In genomic region chrX:1465261-1466231, GRCh38 we compare ENCODE assay signal across 11 cellular contexts. TPM values are rescaled to one million over a fixed set of nuclear protein-coding genes. Genes with fewer than 3 reads are reported as not detected.
A peak's percentile ranks its signal among the peaks of the same experiment; 100 is the strongest.
DNase-seq lines count a peak whose midpoint lies in the region; ATAC-seq and TF ChIP-seq lines count a peak whose summit lies in the region.
"Had no signal": no experiment of that assay in that cellular context is flagged by ENCODE, and none has a peak within 500 bp of the region (broad histone marks: within the 10 kb centered on the region; RNA-seq: fewer than 3 reads in every experiment).

No MANE protein-coding gene starts in this region.

- H3K27me3 Mint-ChIP-seq in CD4-positive, alpha-beta memory T cell = no peaks in the 10 kb centered on the region
- no peaks in the 10 kb centered on the region for H3K27me3 Mint-ChIP-seq in naive thymus-derived CD4-positive, alpha-beta T cell

- peaks cover 87% of the 10 kb centered on the region for H3K4me1 ChIP-seq in CD4-positive, alpha-beta memory T cell (ENCODE audit: insufficient read depth, low read length)
- H3K4me1 ChIP-seq in KMS-11 (ENCODE audit: low read depth, poor library complexity, severe bottlenecking) (peaks cover 73% of the 10 kb centered on the region), adipocyte (ENCODE audit: control insufficient read depth, insufficient read depth, low read length) (no peaks in the 10 kb centered on the region), esophagus squamous epithelium (peaks cover 0 to 21% (median 0%) of the 10 kb centered on the region in 3 donors)
- H3K4me1 ChIP-seq in naive thymus-derived CD4-positive, alpha-beta T cell (ENCODE audit: control insufficient read depth in 2 of 2, insufficient read depth in 2 of 2, low read length in 2 of 2) = peaks cover 67 to 81% of the 10 kb centered on the region in 2 donors

- 60 to 67% methylated on average over 25 to 34 of the region's 75 CpGs for WGBS in esophagus squamous epithelium, 2 donors

- peak overlapping the region; percentile 93 for H3K4me2 ChIP-seq in KMS-11

- peak in 1 of 5 donors; percentile 16 for DNase-seq in CD4-positive, alpha-beta memory T cell
- DNase-seq in adipocyte (ENCODE audit: low read depth) (peak; percentile 7), NOMO-1 treated with DMSO at 0.1 percent for 48 hours (lab: John Stamatoyannopoulos, UW; ENCODE audit: unreplicated experiment) (no peak), esophagus squamous epithelium (lab: John Stamatoyannopoulos, UW) (no peak), NCI-H187 treated with DMSO at 0.1 percent for 48 hours (lab: John Stamatoyannopoulos, UW) (no peak), foreskin melanocyte (no peak)
- DNase-seq in naive thymus-derived CD4-positive, alpha-beta T cell = peak in 2 of 9 donors; percentile 5 to 21
- DNase-seq: COR-L47, NCI-H1694 treated with DMSO at 0.1 percent for 48 hours, OCI-M1 had no signal

- peak overlapping the region; percentile 50 to 88 (median 80) for H3K4me3 Mint-ChIP-seq in CD4-positive, alpha-beta memory T cell
- peak overlapping the region in 8 of 10 donors; percentile 18 to 90 (median 71) for H3K4me3 Mint-ChIP-seq in naive thymus-derived CD4-positive, alpha-beta T cell

- intact Hi-C loops in CD4-positive, alpha-beta memory T cell (cut with micrococcal nuclease) = no loop called here
- intact Hi-C loops in naive thymus-derived CD4-positive, alpha-beta T cell (cut with micrococcal nuclease) = no loop called here
- intact Hi-C loops in esophagus squamous epithelium (cut with DNase I) = no loop called here

- H3K4me1 Mint-ChIP-seq in CD4-positive, alpha-beta memory T cell = peaks cover 51 to 86% (median 69%) of the 10 kb centered on the region in 4 donors
- H3K4me1 Mint-ChIP-seq in naive thymus-derived CD4-positive, alpha-beta T cell = peaks cover 44 to 84% (median 77%) of the 10 kb centered on the region in 7 donors

- peak overlapping the region; percentile 22; the same call in 1 of the 2 replicates for H3K9ac ChIP-seq in KMS-11
- H3K9ac ChIP-seq in adipocyte (ENCODE audit: low read length) = no peak overlapping the region

- no peak overlapping the region for H3K4me3 ChIP-seq in CD4-positive, alpha-beta memory T cell (ENCODE audit: low read length in 2 of 2)
- H3K4me3 ChIP-seq in KMS-11 (IDR thresholded peaks at IDR 0.05; ENCODE audit: insufficient read depth, low read depth, low read length) (no peak overlapping the region), adipocyte (ENCODE audit: low read length) (no peak overlapping the region), esophagus squamous epithelium (no peak overlapping the region)
- H3K4me3 ChIP-seq in naive thymus-derived CD4-positive, alpha-beta T cell (ENCODE audit: low read length) = peak overlapping the region; percentile 31

- peaks cover 8% of the 10 kb centered on the region for H3K79me2 ChIP-seq in KMS-11 (ENCODE audit: insufficient read depth, low read depth)

- no peak for TF ChIP-seq CTCF in KMS-11 (conservative IDR thresholded peaks at IDR 0.05; ENCODE audit: low read depth, low read length)
- TF ChIP-seq CTCF in esophagus squamous epithelium (IDR thresholded peaks at IDR 0.05) = no peak

- H3K27ac ChIP-seq in CD4-positive, alpha-beta memory T cell (ENCODE audit: low read depth, low read length) = peak overlapping the region; percentile 76
- H3K27ac ChIP-seq in KMS-11 (peak overlapping the region; percentile 73), esophagus squamous epithelium (no peak overlapping the region)
- H3K27ac ChIP-seq in naive thymus-derived CD4-positive, alpha-beta T cell (ENCODE audit: low read depth, low read length) = peak overlapping the region; percentile 80

- no peak for ATAC-seq in naive thymus-derived CD4-positive, alpha-beta T cell

- POLR2A ChIA-PET in CD4-positive, alpha-beta memory T cell (lab: Charles Lee; ENCODE audit: partially characterized antibody) = no interaction called here
- POLR2A ChIA-PET in naive thymus-derived CD4-positive, alpha-beta T cell (lab: Charles Lee) = no interaction called here

- H3K27me3 ChIP-seq in CD4-positive, alpha-beta memory T cell (ENCODE audit: insufficient read depth, low read length) = no peaks in the 10 kb centered on the region
- H3K27me3 ChIP-seq in KMS-11 (ENCODE audit: insufficient read depth, low read depth) (no peaks in the 10 kb centered on the region), adipocyte (replicated peaks; ENCODE audit: control insufficient read depth, insufficient read depth, low read length) (peaks cover 40% of the 10 kb centered on the region), esophagus squamous epithelium (peaks cover 0 to 66% (median 0%) of the 10 kb centered on the region in 4 donors)
- H3K27me3 ChIP-seq in naive thymus-derived CD4-positive, alpha-beta T cell (ENCODE audit: control insufficient read depth in 2 of 2, insufficient read depth in 2 of 2, low read length in 2 of 2) = no peaks in the 10 kb centered on the region

- peaks cover 0 to 8% (median 0%) of the 10 kb centered on the region in 8 donors for H3K9me3 Mint-ChIP-seq in CD4-positive, alpha-beta memory T cell
- peaks cover 0 to 11% (median 0%) of the 10 kb centered on the region in 11 donors for H3K9me3 Mint-ChIP-seq in naive thymus-derived CD4-positive, alpha-beta T cell

- CTCF ChIA-PET in CD4-positive, alpha-beta memory T cell (lab: Charles Lee; ENCODE audit: partially characterized antibody) = no interaction called here
- CTCF ChIA-PET in naive thymus-derived CD4-positive, alpha-beta T cell (lab: Charles Lee) = no interaction called here

- no peak overlapping the region for H2AFZ ChIP-seq in KMS-11 (ENCODE audit: low read depth)

- H3K36me3 ChIP-seq in CD4-positive, alpha-beta memory T cell (ENCODE audit: insufficient read depth, low read length) = peaks cover 26% of the 10 kb centered on the region
- H3K36me3 ChIP-seq in KMS-11 (ENCODE audit: insufficient read depth) (no peaks in the 10 kb centered on the region; the same call in 1 of the 2 replicates), adipocyte (ENCODE audit: control insufficient read depth, insufficient read depth, low read length, severe bottlenecking) (no peaks in the 10 kb centered on the region), esophagus squamous epithelium (no peaks in the 10 kb centered on the region)
- peaks cover 3 to 29% (median 7%) of the 10 kb centered on the region in 3 experiments for H3K36me3 ChIP-seq in naive thymus-derived CD4-positive, alpha-beta T cell (ENCODE audit: control insufficient read depth in 2 of 3, insufficient read depth in 3 of 3, low read length in 3 of 3)

- H4K20me1 ChIP-seq in KMS-11 (ENCODE audit: insufficient read depth) = no peaks in the 10 kb centered on the region

- H3K27ac Mint-ChIP-seq in CD4-positive, alpha-beta memory T cell = peak overlapping the region; percentile 95 to 99 (median 98)
- peak overlapping the region; percentile 91 to 98 (median 95) for H3K27ac Mint-ChIP-seq in naive thymus-derived CD4-positive, alpha-beta T cell

- H3K36me3 Mint-ChIP-seq in CD4-positive, alpha-beta memory T cell = peaks cover 27 to 46% of the 10 kb centered on the region in 2 donors
- peaks cover 7 to 47% (median 23%) of the 10 kb centered on the region in 5 donors for H3K36me3 Mint-ChIP-seq in naive thymus-derived CD4-positive, alpha-beta T cell

- TF ChIP-seq POLR2A in esophagus squamous epithelium (IDR thresholded peaks at IDR 0.05) = no peak

- no peaks in the 10 kb centered on the region for H3K9me3 ChIP-seq in CD4-positive, alpha-beta memory T cell (ENCODE audit: control insufficient read depth in 1 of 2, low read length in 2 of 2)
- H3K9me3 ChIP-seq in adipocyte (ENCODE audit: control insufficient read depth, low read length) (no peaks in the 10 kb centered on the region), esophagus squamous epithelium (no peaks in the 10 kb centered on the region)
- H3K9me3 ChIP-seq in naive thymus-derived CD4-positive, alpha-beta T cell (ENCODE audit: control insufficient read depth in 2 of 3, low read length in 3 of 3) = no peaks in the 10 kb centered on the region

RNA-seq across cellular contexts. Expression of gene ASMTL, which starts 12.8 kb away (rescaled TPM):
- 10 to 100 TPM; 35.9 to 37.9 TPM for total RNA-seq in CD4-positive, alpha-beta memory T cell
- 10 to 100 TPM; 35.0 to 50.4 TPM for polyA plus RNA-seq in CD4-positive, alpha-beta memory T cell
- total RNA-seq in naive thymus-derived CD4-positive, alpha-beta T cell = 10 to 100 TPM; 30.9 to 50.0 (median 41.7) TPM
- polyA plus RNA-seq in naive thymus-derived CD4-positive, alpha-beta T cell = 10 to 100 TPM; 41.0 to 46.0 TPM
- 10 to 100 TPM in 2 of 4 donors, 1 to 10 TPM in 2; 4.4 to 21.4 (median 11.1) TPM for total RNA-seq in esophagus squamous epithelium

Comparison
In these comparisons a context has a peak if more than half of its experiments do, and no peak if none do; other contexts are left out.
1. H3K27ac ChIP-seq: peak in CD4-positive, alpha-beta memory T cell (single experiment), KMS-11 (single experiment) and naive thymus-derived CD4-positive, alpha-beta T cell (single experiment); none in esophagus squamous epithelium (0 of 4).